8 cellular contexts compared by ENCODE assay signal in the genomic region with DNA sequence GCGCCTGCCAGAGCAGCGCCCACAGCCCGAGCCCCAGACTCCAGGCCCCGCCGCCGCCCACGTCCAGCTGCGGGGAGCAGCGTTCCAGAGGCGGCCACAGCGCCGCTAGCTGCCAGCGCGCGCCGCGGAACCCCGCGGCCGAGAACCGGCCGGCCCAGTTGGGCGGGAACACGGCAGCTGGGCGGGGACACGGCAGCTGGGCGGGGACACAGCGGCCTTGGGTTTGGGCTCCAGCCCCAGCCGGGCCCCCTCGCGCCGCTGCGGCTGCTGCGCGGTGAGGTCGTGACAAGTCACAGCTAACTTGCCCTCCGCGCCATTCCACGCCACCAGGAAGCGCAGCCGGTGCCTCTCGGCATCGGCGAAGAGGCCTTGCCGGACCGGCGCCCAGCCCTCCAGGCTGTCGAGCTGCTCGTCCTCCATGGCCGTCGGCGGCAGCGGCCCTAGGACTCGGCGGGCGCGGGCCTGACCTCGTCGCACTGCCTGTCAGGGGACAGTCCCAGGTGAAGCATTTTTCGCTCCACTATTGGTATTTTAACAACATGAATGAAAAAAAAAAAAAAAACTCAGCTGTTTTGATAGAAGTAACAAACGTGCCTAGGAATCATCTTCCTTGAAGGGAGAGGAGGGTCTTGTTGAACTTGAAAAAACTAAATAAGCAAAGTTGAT. TPM values are rescaled to one million over a fixed set of nuclear protein-coding genes. Genes with fewer than 3 reads are reported as not detected.
DNase-seq lines count a peak whose midpoint lies in the region; ATAC-seq and TF ChIP-seq lines count a peak whose summit lies in the region.
"Not testable (repeated sequence)": the region's sequence is repeated elsewhere in the genome, so short reads cannot be mapped to it uniquely, and the experiment has no call there.

No MANE protein-coding gene starts in this region.

- not testable (repeated sequence) for H3K27ac ChIP-seq in CD4-positive, CD25-positive, alpha-beta regulatory T cell (ENCODE audit: insufficient read depth, low read length, poor library complexity, severe bottlenecking)

- not testable (repeated sequence) for H3K4me1 ChIP-seq in CD4-positive, CD25-positive, alpha-beta regulatory T cell (ENCODE audit: control insufficient read depth, insufficient read depth, low read length, poor library complexity, severe bottlenecking)

- peak; percentile 1 to 63 (median 9) for DNase-seq in CD4-positive, CD25-positive, alpha-beta regulatory T cell
- peak in 3 of 5 donors; percentile 4 to 19 (median 19) for DNase-seq in T-helper 1 cell
- peak; percentile 15 for DNase-seq in globus pallidus (ENCODE audit: low spot score)
- peak; percentile 90 for DNase-seq in natural killer cell
- peak; percentile 31 for DNase-seq in stimulated activated CD8-positive, alpha-beta memory T cell treated with anti-CD3 and anti-CD28 coated beads, Interleukin-12 subunit alpha, Interleukin-12 subunit beta, amount 100 ng/mL, for 4 hours (ENCODE audit: low read depth)

- peak overlapping the region in 2 of 4 donors; percentile 36 to 61 for H3K4me3 Mint-ChIP-seq in CD4-positive, CD25-positive, alpha-beta regulatory T cell
- peak overlapping the region; percentile 70 for H3K4me3 Mint-ChIP-seq in activated naive CD8-positive, alpha-beta T cell
- peak overlapping the region; percentile 74 for H3K4me3 Mint-ChIP-seq in natural killer cell

- not testable (repeated sequence) for H3K4me1 Mint-ChIP-seq in CD4-positive, CD25-positive, alpha-beta regulatory T cell; activated naive CD8-positive, alpha-beta T cell (ENCODE audit: low read depth); natural killer cell

- not testable (repeated sequence) for H3K27me3 ChIP-seq in CD4-positive, CD25-positive, alpha-beta regulatory T cell (ENCODE audit: control insufficient read depth, insufficient read depth, low read length)

- not testable (repeated sequence) for H3K4me3 ChIP-seq in CD4-positive, CD25-positive, alpha-beta regulatory T cell (ENCODE audit: low read depth, low read length)

- H3K9me3 Mint-ChIP-seq in CD4-positive, CD25-positive, alpha-beta regulatory T cell; activated naive CD8-positive, alpha-beta T cell (ENCODE audit: low read depth); natural killer cell: not testable (repeated sequence)

- peak; percentile 90 to 92 for ATAC-seq in CD4-positive, CD25-positive, alpha-beta regulatory T cell (ENCODE audit: low read depth in 2 of 2)
- ATAC-seq in GM21381 (IDR thresholded peaks at IDR 0.05; ENCODE audit: unreplicated experiment) (peak; percentile 83), HG03342 (IDR thresholded peaks at IDR 0.05; ENCODE audit: unreplicated experiment) (peak; percentile 79), natural killer cell (peak; percentile 92 to 97 (median 94))

- H3K27me3 Mint-ChIP-seq in CD4-positive, CD25-positive, alpha-beta regulatory T cell; activated naive CD8-positive, alpha-beta T cell; natural killer cell (ENCODE audit: low read depth in 2 of 2): not testable (repeated sequence)

- H3K36me3 Mint-ChIP-seq in CD4-positive, CD25-positive, alpha-beta regulatory T cell; activated naive CD8-positive, alpha-beta T cell; natural killer cell: not testable (repeated sequence)

- intact Hi-C loops in natural killer cell (cut with micrococcal nuclease), result not testable (repeated sequence)

- H3K36me3 ChIP-seq in CD4-positive, CD25-positive, alpha-beta regulatory T cell (ENCODE audit: control insufficient read depth, insufficient read depth, low read length), result not testable (repeated sequence)

- H3K27ac Mint-ChIP-seq in CD4-positive, CD25-positive, alpha-beta regulatory T cell; activated naive CD8-positive, alpha-beta T cell; natural killer cell: not testable (repeated sequence)

- TF ChIP-seq CTCF in natural killer cell (IDR thresholded peaks at IDR 0.05), result not testable (repeated sequence)

- H3K9me3 ChIP-seq in CD4-positive, CD25-positive, alpha-beta regulatory T cell (ENCODE audit: control insufficient read depth in 2 of 2, low read length in 2 of 2), result not testable (repeated sequence)

RNA-seq across cellular contexts. Expression of a gene that starts 56.6 kb away (rescaled TPM):
- 1.4 TPM for total RNA-seq in CD4-positive, CD25-positive, alpha-beta regulatory T cell
- polyA plus RNA-seq in CD4-positive, CD25-positive, alpha-beta regulatory T cell, result under 1 TPM in 1 of 4 donors, not detected in 3; 0.06 TPM
- 100 to 1,000 TPM in 1 of 3 donors, 10 to 100 TPM in 2; 50.5 to 238 (median 72.9) TPM for total RNA-seq in natural killer cell

Comparison
In these comparisons a context has a peak if more than half of its experiments do, and no peak if none do; other contexts are left out.
1. DNase-seq: peak in every context shown above with its lines; median percentile 90 in natural killer cell; 31 in stimulated activated CD8-positive, alpha-beta memory T cell treated with anti-CD3 and anti-CD28 coated beads, Interleukin-12 subunit alpha, Interleukin-12 subunit beta, amount 100 ng/mL, for 4 hours; 19 in T-helper 1 cell; 15 in globus pallidus; 9 in CD4-positive, CD25-positive, alpha-beta regulatory T cell.
2. RNA of a gene that starts 56.6 kb away (total RNA-seq): 50.5 to 238 TPM in natural killer cell; 1.4 TPM in CD4-positive, CD25-positive, alpha-beta regulatory T cell (single experiment); every median in the first group is over 10 times any median in the second.
3. Peak in every context shown above with its lines, with median percentiles within 50 percentile points of each other: ATAC-seq.